8 cellular contexts compared by ENCODE assay signal in genomic region chr2:241102239-241102803, GRCh38.
DNase-seq lines count a peak whose midpoint lies in the region; ATAC-seq lines count a peak whose summit lies in the region.

TSS of gene MTERF4 (minus strand) at chr2:241102287. CDS start at chr2:241102273, 14 bp downstream.

- peak; percentile 66 for ATAC-seq in GM18873 (IDR thresholded peaks at IDR 0.05; ENCODE audit: low FRiP score, unreplicated experiment)
- ATAC-seq in HG03139 (IDR thresholded peaks at IDR 0.05; ENCODE audit: unreplicated experiment), result peak; percentile 81

- peak; percentile 91 for DNase-seq in AG08395 (ENCODE audit: low spot score)
- DNase-seq in NCI-H2227 (lab: John Stamatoyannopoulos, UW; ENCODE audit: unreplicated experiment), result peak; percentile 95
- peak; percentile 86 for DNase-seq in activated CD4-positive, CD25-positive, alpha-beta regulatory T cell treated with anti-CD3 and anti-CD28 coated beads, Interleukin-2, amount 50 U/mL, for 72 hours
- DNase-seq in cerebellar cortex (ENCODE audit: low spot score), result peak; percentile 87
- DNase-seq in islet precursor cell, result peak; percentile 90
- peak; percentile 80 to 86 (median 84) for DNase-seq in stimulated activated CD4-positive, alpha-beta T cell treated with anti-CD3 and anti-CD28 coated beads, Interleukin-12 subunit alpha, Interleukin-12 subunit beta, amount 100 ng/mL, for 48 hours (ENCODE audit: low read depth in 2 of 3, low spot score in 1 of 3)

Comparison
In these comparisons a context has a peak if more than half of its experiments do, and no peak if none do; other contexts are left out.
1. Peak in every context shown above with its lines: DNase-seq and ATAC-seq.